ENCODE assay signal across 21 cellular contexts in genomic region chr3:18245721-18246120, GRCh38.
DNase-seq lines count a peak whose midpoint lies in the region; ATAC-seq and TF ChIP-seq lines count a peak whose summit lies in the region.
"Had no signal": no experiment of that assay in that cellular context is flagged by ENCODE, and none has a peak within 500 bp of the region (broad histone marks: within the 10 kb centered on the region; RNA-seq: fewer than 3 reads in every experiment).

No MANE protein-coding gene starts in this region.

- no peaks in the 10 kb centered on the region for H3K9me3 ChIP-seq in SJCRH30 (replicated peaks)
- H3K9me3 ChIP-seq: Peyer's patch, SK-N-SH had no signal

- POLR2A ChIA-PET in activated CD8-positive, alpha-beta T cell treated with anti-CD3 and anti-CD28 coated beads, Interleukin-2, amount 10 ng/mL, durations not matched to agents 7 days and 5 days (lab: Charles Lee), result no interaction called here

- CTCF ChIA-PET in activated CD8-positive, alpha-beta T cell treated with anti-CD3 and anti-CD28 coated beads, Interleukin-2, amount 10 ng/mL, durations not matched to agents 7 days and 5 days (lab: Charles Lee), result no interaction called here

- H3K36me3 Mint-ChIP-seq in activated T-cell treated with anti-CD3 and anti-CD28 coated beads, Interleukin-2, amount 50 U/mL, for 72 hours (ENCODE audit: insufficient read depth in 2 of 2), result no peaks in the 10 kb centered on the region
- H3K36me3 Mint-ChIP-seq in stimulated activated memory B cell treated with anti-CD40 and anti-IgM and Interleukin-4, amounts not matched to agents 10 μg/mL and 1 μg/mL and 100 μg/mL, for 72 hours, result no peaks in the 10 kb centered on the region
- H3K36me3 Mint-ChIP-seq in activated CD8-positive, alpha-beta T cell treated with anti-CD3 and anti-CD28 coated beads, Interleukin-2, amount 10 ng/mL, durations not matched to agents 7 days and 5 days (ENCODE audit: low read depth), result no peaks in the 10 kb centered on the region

- H3K36me3 ChIP-seq in SJCRH30, result no peaks in the 10 kb centered on the region
- H3K36me3 ChIP-seq: BLaER1 treated with 17β-estradiol and CSF1 and Interleukin-3, amounts not matched to agents 10 nM and 100 nM; Peyer's patch had no signal

- DNase-seq in activated T-cell treated with anti-CD3 and anti-CD28 coated beads, Interleukin-2, amount 50 U/mL, for 72 hours, result peak; percentile 12 to 18
- DNase-seq in activated T-cell treated with anti-CD3 and anti-CD28 coated beads for 4 hours (no peak), SJCRH30 (no peak)
- DNase-seq in activated CD8-positive, alpha-beta T cell treated with anti-CD3 and anti-CD28 coated beads, Interleukin-2, amount 10 ng/mL, durations not matched to agents 7 days and 5 days, result no peak
- DNase-seq: activated CD4-positive, alpha-beta T cell treated with anti-CD3 and anti-CD28 coated beads, Interleukin-2, amount 50 U/mL, for 4 hours; central memory CD4-positive, alpha-beta T cell; effector CD8-positive, alpha-beta T cell; head of caudate nucleus; naive B cell; Peyer's patch; SK-N-SH; trophoblast cell had no signal

- H3K4me3 Mint-ChIP-seq in activated T-cell treated with anti-CD3 and anti-CD28 coated beads, Interleukin-2, amount 50 U/mL, for 72 hours, result no peak overlapping the region
- no peak overlapping the region for H3K4me3 Mint-ChIP-seq in stimulated activated memory B cell treated with anti-CD40 and anti-IgM and Interleukin-4, amounts not matched to agents 10 μg/mL and 1 μg/mL and 100 μg/mL, for 72 hours
- no peak overlapping the region for H3K4me3 Mint-ChIP-seq in activated CD8-positive, alpha-beta T cell treated with anti-CD3 and anti-CD28 coated beads, Interleukin-2, amount 10 ng/mL, durations not matched to agents 7 days and 5 days
- H3K4me3 Mint-ChIP-seq: activated T-helper 1 cell treated with anti-CD3 and anti-CD28 coated beads, Interleukin-12 subunit alpha, Interleukin-12 subunit beta, Interleukin-2, Interleukin-4 antibody, amounts not matched to agents 30 ng/mL and 10 ng/mL and 1 ng/mL, durations not matched to agents 14 hours and 24 hours and 36 hours; naive B cell had no signal

- H3K27ac Mint-ChIP-seq in activated T-cell treated with anti-CD3 and anti-CD28 coated beads, Interleukin-2, amount 50 U/mL, for 72 hours, result no peak overlapping the region
- no peak overlapping the region for H3K27ac Mint-ChIP-seq in stimulated activated memory B cell treated with anti-CD40 and anti-IgM and Interleukin-4, amounts not matched to agents 10 μg/mL and 1 μg/mL and 100 μg/mL, for 72 hours
- no peak overlapping the region for H3K27ac Mint-ChIP-seq in activated CD8-positive, alpha-beta T cell treated with anti-CD3 and anti-CD28 coated beads, Interleukin-2, amount 10 ng/mL, durations not matched to agents 7 days and 5 days
- H3K27ac Mint-ChIP-seq: activated T-helper 1 cell treated with anti-CD3 and anti-CD28 coated beads, Interleukin-12 subunit alpha, Interleukin-12 subunit beta, Interleukin-2, Interleukin-4 antibody, amounts not matched to agents 30 ng/mL and 10 ng/mL and 1 ng/mL, durations not matched to agents 14 hours and 24 hours and 36 hours; naive B cell had no signal

- H3K4me1 ChIP-seq in SJCRH30, result no peaks in the 10 kb centered on the region
- H3K4me1 ChIP-seq: BLaER1 treated with 17β-estradiol and CSF1 and Interleukin-3, amounts not matched to agents 10 nM and 100 nM; Peyer's patch had no signal

- no peaks in the 10 kb centered on the region for H3K27me3 ChIP-seq in SJCRH30
- H3K27me3 ChIP-seq: BLaER1 treated with 17β-estradiol and CSF1 and Interleukin-3, amounts not matched to agents 10 nM and 100 nM; Peyer's patch had no signal

- H3K9me3 Mint-ChIP-seq in activated T-cell treated with anti-CD3 and anti-CD28 coated beads, Interleukin-2, amount 50 U/mL, for 72 hours, result no peaks in the 10 kb centered on the region
- no peaks in the 10 kb centered on the region for H3K9me3 Mint-ChIP-seq in stimulated activated memory B cell treated with anti-CD40 and anti-IgM and Interleukin-4, amounts not matched to agents 10 μg/mL and 1 μg/mL and 100 μg/mL, for 72 hours
- H3K9me3 Mint-ChIP-seq in activated CD8-positive, alpha-beta T cell treated with anti-CD3 and anti-CD28 coated beads, Interleukin-2, amount 10 ng/mL, durations not matched to agents 7 days and 5 days (ENCODE audit: insufficient read depth), result no peaks in the 10 kb centered on the region
- H3K9me3 Mint-ChIP-seq: activated T-helper 1 cell treated with anti-CD3 and anti-CD28 coated beads, Interleukin-12 subunit alpha, Interleukin-12 subunit beta, Interleukin-2, Interleukin-4 antibody, amounts not matched to agents 30 ng/mL and 10 ng/mL and 1 ng/mL, durations not matched to agents 14 hours and 24 hours and 36 hours; naive B cell had no signal

- peaks cover 11% of the 10 kb centered on the region for H3K27me3 Mint-ChIP-seq in activated T-cell treated with anti-CD3 and anti-CD28 coated beads, Interleukin-2, amount 50 U/mL, for 72 hours (ENCODE audit: low read depth)
- peaks cover 9% of the 10 kb centered on the region for H3K27me3 Mint-ChIP-seq in stimulated activated memory B cell treated with anti-CD40 and anti-IgM and Interleukin-4, amounts not matched to agents 10 μg/mL and 1 μg/mL and 100 μg/mL, for 72 hours
- H3K27me3 Mint-ChIP-seq in activated CD8-positive, alpha-beta T cell treated with anti-CD3 and anti-CD28 coated beads, Interleukin-2, amount 10 ng/mL, durations not matched to agents 7 days and 5 days (ENCODE audit: low read depth), result peaks cover 5% of the 10 kb centered on the region

- peak; percentile 88 to 96 for ATAC-seq in activated T-cell treated with anti-CD3 and anti-CD28 coated beads, Interleukin-2, amount 50 U/mL, for 72 hours (replicated peaks in 1 of 2)
- ATAC-seq in HG02759 (IDR thresholded peaks at IDR 0.05; ENCODE audit: unreplicated experiment) (peak; percentile 66), HG03469 (IDR thresholded peaks at IDR 0.05; ENCODE audit: unreplicated experiment) (peak; percentile 51), SK-N-SH treated with all-trans-retinoic acid at 6 μM for 48 hours (no peak)
- peak; percentile 55 for ATAC-seq in stimulated activated memory B cell treated with anti-CD40 and anti-IgM and Interleukin-4, amounts not matched to agents 10 μg/mL and 1 μg/mL and 100 μg/mL, for 72 hours
- ATAC-seq in activated CD8-positive, alpha-beta T cell treated with anti-CD3 and anti-CD28 coated beads, Interleukin-2, amount 10 ng/mL, durations not matched to agents 7 days and 5 days, result no peak
- ATAC-seq: HCT116 had no signal

- H3K4me1 Mint-ChIP-seq in activated T-cell treated with anti-CD3 and anti-CD28 coated beads, Interleukin-2, amount 50 U/mL, for 72 hours (ENCODE audit: low read depth), result peaks cover 11% of the 10 kb centered on the region
- no peaks in the 10 kb centered on the region for H3K4me1 Mint-ChIP-seq in stimulated activated memory B cell treated with anti-CD40 and anti-IgM and Interleukin-4, amounts not matched to agents 10 μg/mL and 1 μg/mL and 100 μg/mL, for 72 hours
- H3K4me1 Mint-ChIP-seq in activated CD8-positive, alpha-beta T cell treated with anti-CD3 and anti-CD28 coated beads, Interleukin-2, amount 10 ng/mL, durations not matched to agents 7 days and 5 days (ENCODE audit: low read depth), result no peaks in the 10 kb centered on the region
- H3K4me1 Mint-ChIP-seq: naive B cell had no signal

- H3K4me3 ChIP-seq in SJCRH30, result no peak overlapping the region
- H3K4me3 ChIP-seq: BLaER1 treated with 17β-estradiol and CSF1 and Interleukin-3, amounts not matched to agents 10 nM and 100 nM; lung; Peyer's patch; smooth muscle cell had no signal

- H3K27ac ChIP-seq in SJCRH30, result no peak overlapping the region
- H3K27ac ChIP-seq: BLaER1 treated with 17β-estradiol and CSF1 and Interleukin-3, amounts not matched to agents 10 nM and 100 nM; Peyer's patch had no signal

TF ChIP-seq in SK-N-SH treated with all-trans-retinoic acid at 6 μM for 48 hours, 23 proteins besides CTCF, POLR2A, EP300 and RAD21:
- TF ChIP-seq ZNF565 (CRISPR knock-in tag; conservative IDR thresholded peaks at IDR 0.05; ENCODE audit: low read depth), result no peak
- no peak for TF ChIP-seq PATZ1 (CRISPR knock-in tag; IDR thresholded peaks at IDR 0.05; ENCODE audit: borderline replicate concordance)
- TF ChIP-seq OSR1 (CRISPR knock-in tag; IDR thresholded peaks at IDR 0.05), result no peak
- TF ChIP-seq ZFP30 (CRISPR knock-in tag; IDR thresholded peaks at IDR 0.05), result no peak
- no peak for TF ChIP-seq PPARA (CRISPR knock-in tag; IDR thresholded peaks at IDR 0.05; ENCODE audit: borderline replicate concordance)

Comparison
In these comparisons a context has a peak if more than half of its experiments do, and no peak if none do; other contexts are left out.
1. DNase-seq: peak in activated T-cell treated with anti-CD3 and anti-CD28 coated beads, Interleukin-2, amount 50 U/mL, for 72 hours (2 of 2); none in activated T-cell treated with anti-CD3 and anti-CD28 coated beads for 4 hours (single experiment), activated CD8-positive, alpha-beta T cell treated with anti-CD3 and anti-CD28 coated beads, Interleukin-2, amount 10 ng/mL, durations not matched to agents 7 days and 5 days (single experiment) and SJCRH30 (0 of 2).
2. ATAC-seq: peak in activated T-cell treated with anti-CD3 and anti-CD28 coated beads, Interleukin-2, amount 50 U/mL, for 72 hours (2 of 2), HG02759 (single experiment), HG03469 (single experiment) and stimulated activated memory B cell treated with anti-CD40 and anti-IgM and Interleukin-4, amounts not matched to agents 10 μg/mL and 1 μg/mL and 100 μg/mL, for 72 hours (single experiment); none in activated CD8-positive, alpha-beta T cell treated with anti-CD3 and anti-CD28 coated beads, Interleukin-2, amount 10 ng/mL, durations not matched to agents 7 days and 5 days (single experiment) and SK-N-SH treated with all-trans-retinoic acid at 6 μM for 48 hours (single experiment).